In the genomic region with DNA sequence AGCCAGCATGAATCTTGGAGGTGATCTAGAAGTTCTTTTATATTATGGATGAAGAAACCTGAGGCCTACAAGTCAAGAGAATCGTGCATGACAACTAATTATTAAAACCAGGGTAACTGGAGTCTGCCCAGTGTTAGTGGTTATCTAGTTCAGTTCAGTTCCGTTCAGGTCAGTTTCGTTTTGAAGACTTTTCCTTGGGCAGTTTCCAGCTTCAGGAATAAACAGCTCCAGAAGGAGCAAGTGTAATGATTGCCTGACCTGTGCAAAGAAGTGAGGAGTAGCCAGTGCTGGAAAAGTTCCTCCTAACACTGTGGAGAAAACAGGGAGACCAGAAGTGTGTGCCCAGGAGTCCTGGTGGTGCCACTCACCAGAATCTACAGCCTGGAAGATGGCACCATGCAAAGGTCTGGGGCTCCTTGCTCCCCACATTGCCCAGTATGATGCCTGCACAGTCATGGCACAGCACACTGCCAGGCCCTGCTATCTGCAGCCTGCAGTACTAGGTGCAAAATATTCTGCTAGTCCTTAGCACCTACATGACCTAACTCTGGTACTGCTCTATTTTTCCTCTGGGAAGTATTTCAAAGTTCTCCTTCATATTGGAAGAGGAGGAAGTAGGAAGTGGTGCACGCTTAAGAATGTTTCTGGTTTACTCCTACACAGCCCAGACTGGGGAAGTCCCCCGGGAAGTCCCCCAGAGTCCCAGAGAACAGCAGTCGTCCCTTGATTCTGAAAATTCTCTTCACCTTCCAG, we compare ENCODE assay signal across 9 cellular contexts.
DNase-seq lines count a peak whose midpoint lies in the region; ATAC-seq lines count a peak whose summit lies in the region.
"Had no signal": no experiment of that assay in that cellular context is flagged by ENCODE, and none has a peak within 500 bp of the region (broad histone marks: within the 10 kb centered on the region; RNA-seq: fewer than 3 reads in every experiment).

No MANE protein-coding gene starts in this region.

- DNase-seq in astrocyte of the hippocampus (ENCODE audit: low read depth, low spot score) (peak; percentile 31), nucleus accumbens (lab: John Stamatoyannopoulos, UW) (no peak), NCI-H1436 treated with DMSO at 0.1 percent for 48 hours (lab: John Stamatoyannopoulos, UW) (no peak)
- peak; percentile 59 for DNase-seq in stimulated activated CD4-positive, alpha-beta T cell treated with anti-CD3 and anti-CD28 coated beads, Interleukin-4, amount 100 ng/mL, for 24 hours
- DNase-seq: thyroid gland had no signal

- ATAC-seq in GM19395 (IDR thresholded peaks at IDR 0.05; ENCODE audit: unreplicated experiment) (peak; percentile 71), HG03064 (IDR thresholded peaks at IDR 0.05; ENCODE audit: low read depth, unreplicated experiment) (peak; percentile 68), GM21576 (IDR thresholded peaks at IDR 0.05; ENCODE audit: unreplicated experiment) (no peak), HG03354 (IDR thresholded peaks at IDR 0.05; ENCODE audit: poor library complexity, severe bottlenecking, unreplicated experiment) (no peak)

Comparison
In these comparisons a context has a peak if more than half of its experiments do, and no peak if none do; other contexts are left out.
1. ATAC-seq: peak in GM19395 (single experiment) and HG03064 (single experiment); none in GM21576 (single experiment) and HG03354 (single experiment).
2. DNase-seq: peak in astrocyte of the hippocampus (single experiment) and stimulated activated CD4-positive, alpha-beta T cell treated with anti-CD3 and anti-CD28 coated beads, Interleukin-4, amount 100 ng/mL, for 24 hours (single experiment); none in nucleus accumbens (0 of 56) and NCI-H1436 treated with DMSO at 0.1 percent for 48 hours (single experiment).